8 cellular contexts compared by ENCODE assay signal in the genomic region with DNA sequence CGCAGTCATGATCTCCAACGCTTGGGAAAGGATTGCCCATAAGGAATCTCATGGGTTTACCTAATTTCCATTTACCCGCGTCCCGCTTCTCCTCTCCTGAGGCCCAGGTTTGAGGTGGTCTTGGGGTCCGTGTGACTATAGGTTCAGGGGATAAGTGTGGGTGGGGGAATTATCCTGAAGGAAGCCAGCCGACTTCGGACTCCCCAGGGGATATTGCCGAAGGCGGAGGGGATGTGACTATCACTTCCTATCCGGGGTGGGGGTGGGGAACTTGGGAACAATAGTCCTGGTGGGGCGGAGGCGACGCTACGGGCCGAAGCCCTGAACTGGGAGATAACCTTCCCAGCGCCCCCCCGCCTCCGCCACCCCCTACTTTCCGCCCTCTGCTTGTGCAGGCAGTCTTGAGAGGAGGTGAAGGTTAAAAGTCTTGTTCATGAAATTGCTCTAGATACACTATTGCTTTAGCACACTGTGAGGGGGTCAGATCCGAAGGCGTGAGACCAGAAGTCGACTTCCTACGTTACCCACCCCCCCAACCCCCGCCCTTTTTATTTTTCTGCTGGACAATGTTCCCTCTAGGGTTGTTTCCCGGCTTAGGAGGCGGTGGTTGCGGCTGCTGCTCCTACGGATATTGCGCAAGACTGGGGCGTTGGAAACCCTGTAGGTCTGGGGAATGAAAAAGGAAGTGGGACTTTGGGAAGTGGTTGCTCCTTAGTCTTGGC. TPM values are rescaled to one million over a fixed set of nuclear protein-coding genes. Genes with fewer than 3 reads are reported as not detected.
DNase-seq lines count a peak whose midpoint lies in the region; ATAC-seq and TF ChIP-seq lines count a peak whose summit lies in the region.

No MANE protein-coding gene starts in this region.

- H3K27me3 ChIP-seq in BJ (ENCODE audit: control insufficient read depth, insufficient read depth, low read length) (no peaks in the 10 kb centered on the region), gastroesophageal sphincter (no peaks in the 10 kb centered on the region)

- H3K36me3 ChIP-seq in BJ (ENCODE audit: control insufficient read depth, insufficient read depth, low read length): no peaks in the 10 kb centered on the region
- no peaks in the 10 kb centered on the region for H3K36me3 ChIP-seq in gastroesophageal sphincter

- DNase-seq in BJ (ENCODE audit: low read depth): peak; percentile 54
- DNase-seq in GM20000 (ENCODE audit: low spot score): peak; percentile 44
- peak; percentile 96 for DNase-seq in NCI-H460 (ENCODE audit: extremely low read depth, low read depth)
- DNase-seq in activated naive CD4-positive, alpha-beta T cell treated with anti-CD3 and anti-CD28 coated beads, Interleukin-2, amount 50 U/mL, for 72 hours (ENCODE audit: low spot score in 2 of 2): no peak
- peak; percentile 64 for DNase-seq in nephron progenitor cell

- TF ChIP-seq CTCF in BJ (IDR thresholded peaks at IDR 0.05; ENCODE audit: insufficient read depth, low read depth, low read length): no peak
- TF ChIP-seq CTCF in GM20000 (IDR thresholded peaks at IDR 0.05; ENCODE audit: extremely low read depth, missing control alignments): no peak
- no peak for TF ChIP-seq CTCF in gastroesophageal sphincter (IDR thresholded peaks at IDR 0.05)
- no peak for TF ChIP-seq CTCF in nephron progenitor cell (IDR thresholded peaks at IDR 0.05)

- H3K27ac ChIP-seq in gastroesophageal sphincter: peak overlapping the region; percentile 81 to 99 (median 96)

- H3K4me3 Mint-ChIP-seq in nephron progenitor cell: peak overlapping the region; percentile 97

- TF ChIP-seq POLR2A in gastroesophageal sphincter (IDR thresholded peaks at IDR 0.05): no peak

- peak overlapping the region; percentile 40 to 70 for H3K27ac Mint-ChIP-seq in activated naive CD4-positive, alpha-beta T cell treated with anti-CD3 and anti-CD28 coated beads, Interleukin-2, amount 50 U/mL, for 72 hours
- peak overlapping the region; percentile 99 for H3K27ac Mint-ChIP-seq in nephron progenitor cell

- ATAC-seq in activated naive CD4-positive, alpha-beta T cell treated with anti-CD3 and anti-CD28 coated beads, Interleukin-2, amount 50 U/mL, for 72 hours: no peak
- ATAC-seq in gastroesophageal sphincter (peak; percentile 55), HG03571 (IDR thresholded peaks at IDR 0.05; ENCODE audit: unreplicated experiment) (no peak), HG02970 (IDR thresholded peaks at IDR 0.05; ENCODE audit: low FRiP score, unreplicated experiment) (no peak)

- H3K4me3 ChIP-seq in BJ (ENCODE audit: low read depth, low read length) (peak overlapping the region; percentile 97), gastroesophageal sphincter (peak overlapping the region; percentile 80 to 99)

- 0% methylated on average over 11 of the region's 31 CpGs; no CpG with 5 or more reads in 1 of the 2 donors for WGBS in gastroesophageal sphincter (ENCODE audit: low coverage in 1 of 2), 2 donors

- peaks cover 47% of the 10 kb centered on the region for H3K4me1 Mint-ChIP-seq in nephron progenitor cell

- POLR2A ChIA-PET in BJ (lab: Charles Lee): interaction anchor here (0.6 kb wide), 1 partner anchor 146 kb away, joined by 3 read pairs; no protein-coding TSS in a partner anchor

- no peaks in the 10 kb centered on the region for H3K36me3 Mint-ChIP-seq in activated naive CD4-positive, alpha-beta T cell treated with anti-CD3 and anti-CD28 coated beads, Interleukin-2, amount 50 U/mL, for 72 hours
- peaks cover 27% of the 10 kb centered on the region for H3K36me3 Mint-ChIP-seq in nephron progenitor cell (ENCODE audit: low read depth)

- no peak for TF ChIP-seq EP300 in gastroesophageal sphincter (IDR thresholded peaks at IDR 0.05)

- H3K4me1 ChIP-seq in gastroesophageal sphincter: peaks cover 0 to 54% (median 17%) of the 10 kb centered on the region in 3 donors

- no peaks in the 10 kb centered on the region for H3K9me3 Mint-ChIP-seq in activated naive CD4-positive, alpha-beta T cell treated with anti-CD3 and anti-CD28 coated beads, Interleukin-2, amount 50 U/mL, for 72 hours
- peaks cover 20% of the 10 kb centered on the region for H3K9me3 Mint-ChIP-seq in nephron progenitor cell

- H3K9me3 ChIP-seq in gastroesophageal sphincter: no peaks in the 10 kb centered on the region

- CTCF ChIA-PET in BJ (lab: Yijun Ruan, JAX): no interaction called here

- peaks cover 3% of the 10 kb centered on the region for H3K27me3 Mint-ChIP-seq in nephron progenitor cell (ENCODE audit: low read depth, poor library complexity)

RNA-seq across cellular contexts. Expression of gene PTPN12, which starts 1.3 kb away (rescaled TPM):
- polyA plus RNA-seq in BJ (2011; rRNA removed): 19.7 and 30.8 TPM in 2 replicates
- 25.5 and 26.7 TPM in 2 replicates for polyA minus RNA-seq in BJ (2011; rRNA and poly(A)+ RNA removed)
- total RNA-seq in NCI-H460 (2014; rRNA removed; shearing (Covaris generic)): 76.3 and 92.7 TPM in 2 replicates
- 47.0 and 47.4 TPM in 2 replicates for polyA plus RNA-seq in NCI-H460 (2014; cell fraction: nucleus; rRNA removed)
- 10 to 100 TPM; 13.6 to 21.9 TPM for total RNA-seq in activated naive CD4-positive, alpha-beta T cell treated with anti-CD3 and anti-CD28 coated beads, Interleukin-2, amount 50 U/mL, for 72 hours
- 100 to 1,000 TPM in 2 of 4 donors, 10 to 100 TPM in 2; 87.1 to 147 (median 100) TPM for total RNA-seq in gastroesophageal sphincter

Comparison
In these comparisons a context has a peak if more than half of its experiments do, and no peak if none do; other contexts are left out.
1. DNase-seq: peak in BJ (single experiment), GM20000 (single experiment), NCI-H460 (single experiment) and nephron progenitor cell (single experiment); none in activated naive CD4-positive, alpha-beta T cell treated with anti-CD3 and anti-CD28 coated beads, Interleukin-2, amount 50 U/mL, for 72 hours (0 of 2).